ENCODE assay signal across 1 cellular context in the genomic region with DNA sequence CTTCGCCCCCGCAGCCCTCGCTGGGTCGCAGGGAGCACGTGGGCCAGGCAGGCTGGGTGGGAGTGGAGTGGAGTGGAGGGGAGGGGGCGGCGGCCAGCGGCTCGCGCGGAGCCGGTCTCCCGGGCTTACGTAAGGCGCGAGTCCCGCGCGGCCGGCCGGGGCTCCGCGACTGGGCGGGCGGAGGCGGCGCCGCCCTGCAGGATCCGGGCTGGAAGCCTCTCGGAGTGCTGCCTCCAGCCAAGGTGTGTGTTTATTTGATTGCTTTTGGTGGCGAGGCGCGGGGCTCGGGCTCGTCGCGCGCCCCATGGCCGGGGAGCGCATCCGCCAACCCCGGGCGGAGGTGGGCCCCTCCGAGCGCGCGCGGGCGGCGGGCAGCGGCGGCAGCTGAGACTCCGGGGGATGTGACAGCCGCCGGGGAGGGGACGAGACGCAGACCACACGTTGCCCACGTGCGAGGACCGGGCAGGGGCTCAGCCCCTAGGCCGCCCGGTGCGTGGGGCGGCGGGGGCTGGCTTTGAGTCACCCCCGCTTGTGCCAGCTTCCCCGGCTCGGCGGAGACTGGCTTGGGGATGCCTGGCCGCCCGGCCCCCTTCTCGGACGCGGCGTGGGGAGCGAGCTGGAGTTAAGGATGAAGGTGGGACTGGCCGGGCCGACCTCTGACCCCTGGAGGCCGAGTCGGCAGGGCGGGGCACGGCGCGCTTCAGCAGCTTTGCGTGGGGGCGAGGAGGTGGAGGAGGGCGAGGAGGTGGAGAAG.
TF ChIP-seq lines count a peak whose summit lies in the region.

No MANE protein-coding gene starts in this region.

TF ChIP-seq in HEK293, 187 proteins besides CTCF, POLR2A, EP300 and RAD21 (continued from another document and continues in another):
- TF ChIP-seq, protein P1, sequence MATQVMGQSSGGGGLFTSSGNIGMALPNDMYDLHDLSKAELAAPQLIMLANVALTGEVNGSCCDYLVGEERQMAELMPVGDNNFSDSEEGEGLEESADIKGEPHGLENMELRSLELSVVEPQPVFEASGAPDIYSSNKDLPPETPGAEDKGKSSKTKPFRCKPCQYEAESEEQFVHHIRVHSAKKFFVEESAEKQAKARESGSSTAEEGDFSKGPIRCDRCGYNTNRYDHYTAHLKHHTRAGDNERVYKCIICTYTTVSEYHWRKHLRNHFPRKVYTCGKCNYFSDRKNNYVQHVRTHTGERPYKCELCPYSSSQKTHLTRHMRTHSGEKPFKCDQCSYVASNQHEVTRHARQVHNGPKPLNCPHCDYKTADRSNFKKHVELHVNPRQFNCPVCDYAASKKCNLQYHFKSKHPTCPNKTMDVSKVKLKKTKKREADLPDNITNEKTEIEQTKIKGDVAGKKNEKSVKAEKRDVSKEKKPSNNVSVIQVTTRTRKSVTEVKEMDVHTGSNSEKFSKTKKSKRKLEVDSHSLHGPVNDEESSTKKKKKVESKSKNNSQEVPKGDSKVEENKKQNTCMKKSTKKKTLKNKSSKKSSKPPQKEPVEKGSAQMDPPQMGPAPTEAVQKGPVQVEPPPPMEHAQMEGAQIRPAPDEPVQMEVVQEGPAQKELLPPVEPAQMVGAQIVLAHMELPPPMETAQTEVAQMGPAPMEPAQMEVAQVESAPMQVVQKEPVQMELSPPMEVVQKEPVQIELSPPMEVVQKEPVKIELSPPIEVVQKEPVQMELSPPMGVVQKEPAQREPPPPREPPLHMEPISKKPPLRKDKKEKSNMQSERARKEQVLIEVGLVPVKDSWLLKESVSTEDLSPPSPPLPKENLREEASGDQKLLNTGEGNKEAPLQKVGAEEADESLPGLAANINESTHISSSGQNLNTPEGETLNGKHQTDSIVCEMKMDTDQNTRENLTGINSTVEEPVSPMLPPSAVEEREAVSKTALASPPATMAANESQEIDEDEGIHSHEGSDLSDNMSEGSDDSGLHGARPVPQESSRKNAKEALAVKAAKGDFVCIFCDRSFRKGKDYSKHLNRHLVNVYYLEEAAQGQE (tag by site-specific recombination; IDR thresholded peaks at IDR 0.05), result peak; percentile 28; the same call in 1 of the 2 replicates
- TF ChIP-seq ZNF596 (tag by site-specific recombination; IDR thresholded peaks at IDR 0.05), result peak; percentile 25; the same call in 1 of the 2 replicates
- TF ChIP-seq GLIS2 (tag by site-specific recombination; IDR thresholded peaks at IDR 0.05), result peak; percentile 96
- TF ChIP-seq ZNF529 (tag by site-specific recombination; IDR thresholded peaks at IDR 0.05; ENCODE audit: insufficient replicate concordance), result no peak
- TF ChIP-seq, protein P2, sequence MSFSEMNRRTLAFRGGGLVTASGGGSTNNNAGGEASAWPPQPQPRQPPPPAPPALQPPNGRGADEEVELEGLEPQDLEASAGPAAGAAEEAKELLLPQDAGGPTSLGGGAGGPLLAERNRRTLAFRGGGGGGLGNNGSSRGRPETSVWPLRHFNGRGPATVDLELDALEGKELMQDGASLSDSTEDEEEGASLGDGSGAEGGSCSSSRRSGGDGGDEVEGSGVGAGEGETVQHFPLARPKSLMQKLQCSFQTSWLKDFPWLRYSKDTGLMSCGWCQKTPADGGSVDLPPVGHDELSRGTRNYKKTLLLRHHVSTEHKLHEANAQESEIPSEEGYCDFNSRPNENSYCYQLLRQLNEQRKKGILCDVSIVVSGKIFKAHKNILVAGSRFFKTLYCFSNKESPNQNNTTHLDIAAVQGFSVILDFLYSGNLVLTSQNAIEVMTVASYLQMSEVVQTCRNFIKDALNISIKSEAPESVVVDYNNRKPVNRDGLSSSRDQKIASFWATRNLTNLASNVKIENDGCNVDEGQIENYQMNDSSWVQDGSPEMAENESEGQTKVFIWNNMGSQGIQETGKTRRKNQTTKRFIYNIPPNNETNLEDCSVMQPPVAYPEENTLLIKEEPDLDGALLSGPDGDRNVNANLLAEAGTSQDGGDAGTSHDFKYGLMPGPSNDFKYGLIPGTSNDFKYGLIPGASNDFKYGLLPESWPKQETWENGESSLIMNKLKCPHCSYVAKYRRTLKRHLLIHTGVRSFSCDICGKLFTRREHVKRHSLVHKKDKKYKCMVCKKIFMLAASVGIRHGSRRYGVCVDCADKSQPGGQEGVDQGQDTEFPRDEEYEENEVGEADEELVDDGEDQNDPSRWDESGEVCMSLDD (tag by site-specific recombination; IDR thresholded peaks at IDR 0.05), result peak; percentile 68; the same call in 1 of the 2 replicates
- TF ChIP-seq ZNF426 (tag by site-specific recombination; IDR thresholded peaks at IDR 0.05), result no peak
- TF ChIP-seq SP3 (tag by site-specific recombination; IDR thresholded peaks at IDR 0.05), result peak; percentile 93
- TF ChIP-seq ZNF423 (tag by site-specific recombination; IDR thresholded peaks at IDR 0.05), result 0 out of 2 replicates have a peak, but pooled peaks have one; percentile 39
- no peak for TF ChIP-seq GLI2 (tag by site-specific recombination; IDR thresholded peaks at IDR 0.05; ENCODE audit: borderline replicate concordance, low read depth)
- TF ChIP-seq ZNF184 (tag by site-specific recombination; IDR thresholded peaks at IDR 0.05), result 0 out of 2 replicates have a peak, but pooled peaks have one; percentile 6
- peak; percentile 98 for TF ChIP-seq ZFHX2 (tag by site-specific recombination; conservative IDR thresholded peaks at IDR 0.05)
- no peak for TF ChIP-seq OSR2 (tag by site-specific recombination; IDR thresholded peaks at IDR 0.05)
- TF ChIP-seq ZNF398 (tag by site-specific recombination; IDR thresholded peaks at IDR 0.05), result peak; percentile 63
- TF ChIP-seq ZNF660 (tag by site-specific recombination; IDR thresholded peaks at IDR 0.05), result no peak
- no peak for TF ChIP-seq ZNF76 (tag by site-specific recombination; IDR thresholded peaks at IDR 0.05; ENCODE audit: borderline replicate concordance, low read depth)
- peak; percentile 84; the same call in 1 of the 2 replicates for TF ChIP-seq KLF8 (tag by site-specific recombination; IDR thresholded peaks at IDR 0.05)
- TF ChIP-seq, protein P3, sequence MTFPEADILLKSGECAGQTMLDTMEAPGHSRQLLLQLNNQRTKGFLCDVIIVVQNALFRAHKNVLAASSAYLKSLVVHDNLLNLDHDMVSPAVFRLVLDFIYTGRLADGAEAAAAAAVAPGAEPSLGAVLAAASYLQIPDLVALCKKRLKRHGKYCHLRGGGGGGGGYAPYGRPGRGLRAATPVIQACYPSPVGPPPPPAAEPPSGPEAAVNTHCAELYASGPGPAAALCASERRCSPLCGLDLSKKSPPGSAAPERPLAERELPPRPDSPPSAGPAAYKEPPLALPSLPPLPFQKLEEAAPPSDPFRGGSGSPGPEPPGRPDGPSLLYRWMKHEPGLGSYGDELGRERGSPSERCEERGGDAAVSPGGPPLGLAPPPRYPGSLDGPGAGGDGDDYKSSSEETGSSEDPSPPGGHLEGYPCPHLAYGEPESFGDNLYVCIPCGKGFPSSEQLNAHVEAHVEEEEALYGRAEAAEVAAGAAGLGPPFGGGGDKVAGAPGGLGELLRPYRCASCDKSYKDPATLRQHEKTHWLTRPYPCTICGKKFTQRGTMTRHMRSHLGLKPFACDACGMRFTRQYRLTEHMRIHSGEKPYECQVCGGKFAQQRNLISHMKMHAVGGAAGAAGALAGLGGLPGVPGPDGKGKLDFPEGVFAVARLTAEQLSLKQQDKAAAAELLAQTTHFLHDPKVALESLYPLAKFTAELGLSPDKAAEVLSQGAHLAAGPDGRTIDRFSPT (tag by site-specific recombination; IDR thresholded peaks at IDR 0.05), result peak; percentile 81; the same call in 1 of the 2 replicates
- TF ChIP-seq ZNF266 (tag by site-specific recombination; IDR thresholded peaks at IDR 0.05; ENCODE audit: low read depth), result no peak
- no peak for TF ChIP-seq ZNF449 (tag by site-specific recombination; IDR thresholded peaks at IDR 0.05)
- TF ChIP-seq, protein P4, sequence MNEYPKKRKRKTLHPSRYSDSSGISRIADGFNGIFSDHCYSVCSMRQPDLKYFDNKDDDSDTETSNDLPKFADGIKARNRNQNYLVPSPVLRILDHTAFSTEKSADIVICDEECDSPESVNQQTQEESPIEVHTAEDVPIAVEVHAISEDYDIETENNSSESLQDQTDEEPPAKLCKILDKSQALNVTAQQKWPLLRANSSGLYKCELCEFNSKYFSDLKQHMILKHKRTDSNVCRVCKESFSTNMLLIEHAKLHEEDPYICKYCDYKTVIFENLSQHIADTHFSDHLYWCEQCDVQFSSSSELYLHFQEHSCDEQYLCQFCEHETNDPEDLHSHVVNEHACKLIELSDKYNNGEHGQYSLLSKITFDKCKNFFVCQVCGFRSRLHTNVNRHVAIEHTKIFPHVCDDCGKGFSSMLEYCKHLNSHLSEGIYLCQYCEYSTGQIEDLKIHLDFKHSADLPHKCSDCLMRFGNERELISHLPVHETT (tag by site-specific recombination; IDR thresholded peaks at IDR 0.05), result 0 out of 2 replicates have a peak, but pooled peaks have one; percentile 34
- peak; percentile 57 for TF ChIP-seq ZBTB48 (tag by site-specific recombination; IDR thresholded peaks at IDR 0.05)
- peak; percentile 83 for TF ChIP-seq KLF9 (tag by site-specific recombination; IDR thresholded peaks at IDR 0.05; ENCODE audit: low read depth)
- no peak for TF ChIP-seq ZNF23 (tag by site-specific recombination; IDR thresholded peaks at IDR 0.05; ENCODE audit: borderline replicate concordance)
- peak; percentile 95 for TF ChIP-seq ZNF692 (tag by site-specific recombination; IDR thresholded peaks at IDR 0.05)
- TF ChIP-seq, protein P5, sequence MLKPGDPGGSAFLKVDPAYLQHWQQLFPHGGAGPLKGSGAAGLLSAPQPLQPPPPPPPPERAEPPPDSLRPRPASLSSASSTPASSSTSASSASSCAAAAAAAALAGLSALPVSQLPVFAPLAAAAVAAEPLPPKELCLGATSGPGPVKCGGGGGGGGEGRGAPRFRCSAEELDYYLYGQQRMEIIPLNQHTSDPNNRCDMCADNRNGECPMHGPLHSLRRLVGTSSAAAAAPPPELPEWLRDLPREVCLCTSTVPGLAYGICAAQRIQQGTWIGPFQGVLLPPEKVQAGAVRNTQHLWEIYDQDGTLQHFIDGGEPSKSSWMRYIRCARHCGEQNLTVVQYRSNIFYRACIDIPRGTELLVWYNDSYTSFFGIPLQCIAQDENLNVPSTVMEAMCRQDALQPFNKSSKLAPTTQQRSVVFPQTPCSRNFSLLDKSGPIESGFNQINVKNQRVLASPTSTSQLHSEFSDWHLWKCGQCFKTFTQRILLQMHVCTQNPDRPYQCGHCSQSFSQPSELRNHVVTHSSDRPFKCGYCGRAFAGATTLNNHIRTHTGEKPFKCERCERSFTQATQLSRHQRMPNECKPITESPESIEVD (tag by site-specific recombination; IDR thresholded peaks at IDR 0.05), result no peak
- 0 out of 2 replicates have a peak, but pooled peaks have one; percentile 14 for TF ChIP-seq ZNF24 (tag by site-specific recombination; IDR thresholded peaks at IDR 0.05)
- TF ChIP-seq AEBP2 (tag by site-specific recombination; IDR thresholded peaks at IDR 0.05; ENCODE audit: borderline replicate concordance), result no peak
- peak; percentile 48 for TF ChIP-seq ZBTB8A (tag by site-specific recombination; IDR thresholded peaks at IDR 0.05)
- peak; percentile 86 for TF ChIP-seq ZNF335 (tag by site-specific recombination; conservative IDR thresholded peaks at IDR 0.05)
- TF ChIP-seq, protein P6, sequence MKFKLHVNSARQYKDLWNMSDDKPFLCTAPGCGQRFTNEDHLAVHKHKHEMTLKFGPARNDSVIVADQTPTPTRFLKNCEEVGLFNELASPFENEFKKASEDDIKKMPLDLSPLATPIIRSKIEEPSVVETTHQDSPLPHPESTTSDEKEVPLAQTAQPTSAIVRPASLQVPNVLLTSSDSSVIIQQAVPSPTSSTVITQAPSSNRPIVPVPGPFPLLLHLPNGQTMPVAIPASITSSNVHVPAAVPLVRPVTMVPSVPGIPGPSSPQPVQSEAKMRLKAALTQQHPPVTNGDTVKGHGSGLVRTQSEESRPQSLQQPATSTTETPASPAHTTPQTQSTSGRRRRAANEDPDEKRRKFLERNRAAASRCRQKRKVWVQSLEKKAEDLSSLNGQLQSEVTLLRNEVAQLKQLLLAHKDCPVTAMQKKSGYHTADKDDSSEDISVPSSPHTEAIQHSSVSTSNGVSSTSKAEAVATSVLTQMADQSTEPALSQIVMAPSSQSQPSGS (tag by site-specific recombination; IDR thresholded peaks at IDR 0.05; ENCODE audit: low read depth), result no peak
- no peak for TF ChIP-seq ZNF202 (tag by site-specific recombination; IDR thresholded peaks at IDR 0.05; ENCODE audit: borderline replicate concordance)
